Comparison of ENCODE assay signal across 7 cellular contexts in genomic region chr3:10248984-10249748, GRCh38. TPM values are rescaled to one million over a fixed set of nuclear protein-coding genes. Genes with fewer than 3 reads are reported as not detected.
DNase-seq lines count a peak whose midpoint lies in the region; ATAC-seq and TF ChIP-seq lines count a peak whose summit lies in the region.

No MANE protein-coding gene starts in this region.

- H3K4me2 ChIP-seq in OCI-LY7 (ENCODE audit: low read length) (peak overlapping the region; percentile 95), parathyroid adenoma (ENCODE audit: low read length) (peak overlapping the region; percentile 97)

- H3K9me3 ChIP-seq in OCI-LY7 (ENCODE audit: low read length) (peaks cover 22% of the 10 kb centered on the region; the same call in 1 of the 2 replicates), parathyroid adenoma (ENCODE audit: control insufficient read depth, low read length) (no peaks in the 10 kb centered on the region), uterus (no peaks in the 10 kb centered on the region)

- TF ChIP-seq POLR2A in GM19193 (IDR thresholded peaks at IDR 0.05; ENCODE audit: extremely low read depth, insufficient read depth, insufficient read length) = peak; percentile 41
- no peak for TF ChIP-seq POLR2A in uterus (IDR thresholded peaks at IDR 0.05)

- H3K9me2 ChIP-seq in OCI-LY7 (ENCODE audit: insufficient read depth, low read length) = no peaks in the 10 kb centered on the region

- H2AFZ ChIP-seq in OCI-LY7 (ENCODE audit: low read length) = peak overlapping the region; percentile 13; the same call in 1 of the 2 replicates
- peak overlapping the region; percentile 76 for H2AFZ ChIP-seq in parathyroid adenoma

- peak overlapping the region; percentile 88 for H3K4me3 ChIP-seq in OCI-LY7 (ENCODE audit: low read depth, low read length, poor library complexity, severe bottlenecking)
- H3K4me3 ChIP-seq in parathyroid adenoma (ENCODE audit: low read depth, low read length) = peak overlapping the region; percentile 75
- peak overlapping the region; percentile 71 to 93 for H3K4me3 ChIP-seq in uterus

- CTCF ChIA-PET in OCI-LY7 (lab: Charles Lee; ENCODE audit: unreplicated experiment) = interaction anchor here (0.8 kb wide), 1 partner anchor 819 kb away, joined by 3 read pairs; no protein-coding TSS in a partner anchor

- H3K79me2 ChIP-seq in OCI-LY7 (ENCODE audit: insufficient read depth, low read depth, low read length) (peaks cover 52% of the 10 kb centered on the region), parathyroid adenoma (peaks cover 13% of the 10 kb centered on the region)

- H3K36me3 ChIP-seq in OCI-LY7 (ENCODE audit: insufficient read depth, low read length) = peaks cover 55% of the 10 kb centered on the region
- H3K36me3 ChIP-seq in parathyroid adenoma (ENCODE audit: control insufficient read depth, insufficient read depth, low read length) = no peaks in the 10 kb centered on the region
- H3K36me3 ChIP-seq in uterus = no peaks in the 10 kb centered on the region

- H3K4me1 ChIP-seq in OCI-LY7 (ENCODE audit: insufficient read depth, low read length, poor library complexity, severe bottlenecking) = peaks cover 21% of the 10 kb centered on the region
- peaks cover 8% of the 10 kb centered on the region for H3K4me1 ChIP-seq in parathyroid adenoma
- peaks cover 0 to 4% of the 10 kb centered on the region in 2 donors for H3K4me1 ChIP-seq in uterus

- TF ChIP-seq CTCF in OCI-LY7 (conservative IDR thresholded peaks at IDR 0.05; ENCODE audit: low read length) = no peak
- no peak for TF ChIP-seq CTCF in parathyroid adenoma (IDR thresholded peaks at IDR 0.05)
- no peak for TF ChIP-seq CTCF in uterus (IDR thresholded peaks at IDR 0.05)

- H3K9ac ChIP-seq in parathyroid adenoma = no peak overlapping the region

- DNase-seq in OCI-LY7 (ENCODE audit: low spot score) = peak; percentile 48
- peak; percentile 25 for DNase-seq in activated effector memory CD4-positive, alpha-beta T cell treated with Interleukin-2 at 50 U/mL for 16 hours
- DNase-seq in germinal center (ENCODE audit: low spot score) = peak; percentile 51
- DNase-seq in uterus = peak in 1 of 2 donors; percentile 37

- ATAC-seq in HG02973 (IDR thresholded peaks at IDR 0.05; ENCODE audit: unreplicated experiment) = no peak

- no TSS peak for BruUV-seq in OCI-LY7 (replicated peaks; lab: Mats Ljungman, UMichigan)

- H3K27me3 ChIP-seq in parathyroid adenoma (ENCODE audit: control insufficient read depth, insufficient read depth, low read length) = no peaks in the 10 kb centered on the region
- H3K27me3 ChIP-seq in uterus = no peaks in the 10 kb centered on the region

- H4K20me1 ChIP-seq in OCI-LY7 (ENCODE audit: insufficient read depth, low read length) = peaks cover 16% of the 10 kb centered on the region; the same call in 1 of the 2 replicates

- POLR2A ChIA-PET in OCI-LY7 (lab: Charles Lee) = interaction anchor here (1.2 to 1.9 kb wide), 2 partner anchors 14 to 54 kb away, joined by 4 to 8 read pairs; no protein-coding TSS in a partner anchor

- intact Hi-C loops in OCI-LY7 (cut with micrococcal nuclease; ENCODE audit: unreplicated experiment) = loop anchor here (1.0 to 2.0 kb wide), 5 partner anchors 23 to 263 kb away; partner anchors contain the start of genes EMC3, FANCD2 and SEC13
- intact Hi-C loops in uterus (cut with DNase I; ENCODE audit: low total_unique reads) = no loop called here

- H3K27ac ChIP-seq in OCI-LY7 (ENCODE audit: low read depth, low read length, poor library complexity, severe bottlenecking) (peak overlapping the region; percentile 82), parathyroid adenoma (peak overlapping the region; percentile 62), uterus (peak overlapping the region; percentile 87 to 94)

RNA-seq across cellular contexts. Expression of gene TATDN2, which starts 0.9 kb away (rescaled TPM):
- total RNA-seq in OCI-LY7 (2014; rRNA removed; shearing (Covaris generic)) = 22.0 and 22.9 TPM in 2 replicates
- 57.5 and 63.4 TPM in 2 replicates for total RNA-seq in OCI-LY7 (2022)
- 10 to 100 TPM; 15.9 to 55.7 (median 26.7) TPM for total RNA-seq in uterus

RNA-seq across cellular contexts. Expression of gene GHRL, which starts 43.6 kb away (rescaled TPM):
- total RNA-seq in OCI-LY7 (2014; rRNA removed; shearing (Covaris generic)) = 0.32 TPM in 1 of 2 replicates, not detected in the other
- total RNA-seq in OCI-LY7 (2022) (0.42 and 0.77 TPM in 2 replicates), uterus (1 to 10 TPM in 1 of 4 donors, not detected in 3; 7.9 TPM)
